In the genomic region with DNA sequence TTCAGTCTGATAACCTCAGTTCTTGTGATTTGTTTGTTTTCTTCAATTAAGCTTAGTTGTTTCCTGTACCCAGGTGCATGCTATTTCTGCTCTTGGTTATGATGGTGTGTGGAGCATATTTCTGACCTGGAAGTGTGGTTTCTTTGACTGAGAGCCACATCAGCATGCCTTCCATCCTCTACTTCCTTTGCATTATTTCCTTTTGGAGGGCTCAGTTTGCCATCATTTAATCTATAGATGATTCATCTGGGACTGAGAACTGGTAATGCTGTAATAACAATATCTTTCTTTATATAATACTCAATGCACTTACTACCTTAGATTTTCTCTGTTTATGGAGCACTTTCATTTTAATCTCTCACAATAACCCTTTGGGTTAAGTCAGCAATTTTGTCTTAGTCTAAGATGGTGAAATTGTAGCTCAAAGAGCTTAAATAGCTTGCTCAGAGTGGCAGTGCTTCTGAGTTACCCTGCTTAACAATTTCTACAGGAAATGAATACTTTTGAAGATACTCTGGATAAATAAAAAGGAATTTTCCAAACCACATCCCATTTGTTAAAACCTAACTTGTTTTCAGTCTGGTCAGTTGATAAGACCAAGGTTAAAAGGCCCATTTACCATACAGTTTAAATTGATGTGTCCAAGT, we compare ENCODE assay signal across 10 cellular contexts. TPM values are rescaled to one million over a fixed set of nuclear protein-coding genes. Genes with fewer than 3 reads are reported as not detected.
DNase-seq lines count a peak whose midpoint lies in the region; ATAC-seq and TF ChIP-seq lines count a peak whose summit lies in the region.
"Had no signal": no experiment of that assay in that cellular context is flagged by ENCODE, and none has a peak within 500 bp of the region (broad histone marks: within the 10 kb centered on the region; RNA-seq: fewer than 3 reads in every experiment).

No MANE protein-coding gene starts in this region.

- H3K4me1 ChIP-seq in transverse colon = peaks cover 3 to 34% (median 14%) of the 10 kb centered on the region in 4 donors

- H3K27ac Mint-ChIP-seq in chondrocyte (ENCODE audit: unreplicated experiment) = peak overlapping the region; percentile 87
- peak overlapping the region; percentile 15 for H3K27ac Mint-ChIP-seq in nephron progenitor cell

- H3K27me3 ChIP-seq in transverse colon = no peaks in the 10 kb centered on the region

- no peak for ATAC-seq in GM18873 (IDR thresholded peaks at IDR 0.05; ENCODE audit: low FRiP score, unreplicated experiment)

- H3K36me3 Mint-ChIP-seq in chondrocyte (ENCODE audit: low read depth) (peaks cover 17% of the 10 kb centered on the region), nephron progenitor cell (ENCODE audit: low read depth) (peaks cover 26% of the 10 kb centered on the region)

- H3K9me3 Mint-ChIP-seq in chondrocyte (ENCODE audit: low read depth) = no peaks in the 10 kb centered on the region
- no peaks in the 10 kb centered on the region for H3K9me3 Mint-ChIP-seq in nephron progenitor cell

- H3K27me3 Mint-ChIP-seq in chondrocyte (ENCODE audit: low read depth) (no peaks in the 10 kb centered on the region), nephron progenitor cell (ENCODE audit: low read depth, poor library complexity) (no peaks in the 10 kb centered on the region)

- in situ Hi-C loops in transverse colon (cut with MboI; ENCODE audit: low pct_ligation_motif_present in 1 of 4, low pct_unique_long_range_greater_than_20kb in 1 of 4, low sequenced_read_pairs in 3 of 4) = no loop called here

- H3K4me3 Mint-ChIP-seq in chondrocyte (ENCODE audit: unreplicated experiment) (no peak overlapping the region), nephron progenitor cell (no peak overlapping the region)

- DNase-seq in EH (ENCODE audit: low read depth) (peak; percentile 81), NCI-H69 (lab: John Stamatoyannopoulos, UW) (peak; percentile 37), chondrocyte (ENCODE audit: low spot score) (no peak), nephron progenitor cell (no peak), transverse colon (no peak), T-helper 9 cell (no peak)
- DNase-seq in activated effector memory CD4-positive, alpha-beta T cell treated with Interleukin-2 at 50 U/mL for 16 hours = no peak
- DNase-seq: anterior cingulate cortex, NCI-H510A treated with DMSO at 0.1 percent for 48 hours had no signal

- TF ChIP-seq CTCF in chondrocyte (IDR thresholded peaks at IDR 0.05) (no peak), nephron progenitor cell (IDR thresholded peaks at IDR 0.05) (no peak), transverse colon (IDR thresholded peaks at IDR 0.05) (no peak)

- peak overlapping the region in 2 of 4 donors; percentile 7 to 9 for H3K27ac ChIP-seq in transverse colon

- no peak overlapping the region for H3K4me3 ChIP-seq in transverse colon

- TF ChIP-seq EP300 in transverse colon (IDR thresholded peaks at IDR 0.05; ENCODE audit: low read depth) = no peak

- intact Hi-C loops in transverse colon (cut with DNase I; ENCODE audit: low total_unique reads) = no loop called here

- no peaks in the 10 kb centered on the region for H3K9me3 ChIP-seq in transverse colon

- H3K4me1 Mint-ChIP-seq in chondrocyte (ENCODE audit: low read depth) (peaks cover 52% of the 10 kb centered on the region), nephron progenitor cell (peaks cover 17% of the 10 kb centered on the region)

- no peak for TF ChIP-seq POLR2A in transverse colon (IDR thresholded peaks at IDR 0.05)

- H3K36me3 ChIP-seq in transverse colon = peaks cover 0 to 11% (median 6%) of the 10 kb centered on the region in 4 donors

RNA-seq across cellular contexts. Expression of a gene that starts 37.1 kb away (rescaled TPM):
- total RNA-seq in chondrocyte (35.5 to 42.5 TPM (median 35.8 TPM) in 3 replicates), transverse colon (10 to 100 TPM; 27.5 to 51.1 (median 37.0) TPM)

RNA-seq across cellular contexts. Expression of a gene that starts 37.8 kb away (rescaled TPM):
- total RNA-seq in chondrocyte = 143 to 206 TPM (median 148 TPM) in 3 replicates
- total RNA-seq in transverse colon = 10 to 100 TPM; 51.1 to 82.2 (median 58.1) TPM

Comparison
In these comparisons a context has a peak if more than half of its experiments do, and no peak if none do; other contexts are left out.
1. DNase-seq: peak in EH (single experiment) and NCI-H69 (single experiment); none in chondrocyte (single experiment), nephron progenitor cell (single experiment), activated effector memory CD4-positive, alpha-beta T cell treated with Interleukin-2 at 50 U/mL for 16 hours (single experiment), transverse colon (single experiment) and T-helper 9 cell (single experiment).